ENCODE assay signal across 10 cellular contexts in the genomic region with DNA sequence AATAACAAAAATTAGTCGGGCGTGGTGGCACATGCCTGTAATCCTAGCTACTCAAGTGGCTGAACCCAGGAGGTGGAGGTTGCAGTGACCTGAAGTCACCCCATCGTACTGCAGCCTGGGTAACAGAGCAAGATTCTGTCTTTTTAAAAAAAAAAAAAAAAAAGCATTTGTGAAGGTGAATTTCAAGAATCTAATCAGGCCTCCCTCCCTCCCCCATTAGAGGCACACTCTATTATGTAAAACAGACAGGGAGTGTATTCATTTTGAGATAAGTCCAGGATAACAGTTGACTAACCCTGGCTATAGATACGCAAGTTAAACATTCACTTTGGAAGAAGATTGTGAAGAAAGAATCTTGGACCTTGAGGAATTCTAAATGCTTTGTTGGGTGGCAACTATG. TPM values are rescaled to one million over a fixed set of nuclear protein-coding genes. Genes with fewer than 3 reads are reported as not detected.
DNase-seq lines count a peak whose midpoint lies in the region; ATAC-seq, FAIRE-seq and TF ChIP-seq lines count a peak whose summit lies in the region.
"Had no signal": no experiment of that assay in that cellular context is flagged by ENCODE, and none has a peak within 500 bp of the region (broad histone marks: within the 10 kb centered on the region; RNA-seq: fewer than 3 reads in every experiment).

No MANE protein-coding gene starts in this region.

- H3K4me1 ChIP-seq in urinary bladder (ENCODE audit: insufficient read depth) = no peaks in the 10 kb centered on the region

- ATAC-seq in stimulated activated naive CD8-positive, alpha-beta T cell treated with anti-CD3 and anti-CD28 coated beads, Interleukin-15, Interleukin-2, amounts not matched to agents 100 U/mL and 50 U/mL, for 24 hours = no peak
- ATAC-seq in activated naive CD8-positive, alpha-beta T cell treated with anti-CD3 and anti-CD28 coated beads, Interleukin-2, amount 10 ng/mL, durations not matched to agents 7 days and 5 days (ENCODE audit: low read depth) = no peak

- peaks cover 2% of the 10 kb centered on the region for H3K36me3 ChIP-seq in urinary bladder (ENCODE audit: insufficient read depth)

- H3K27ac Mint-ChIP-seq in stimulated activated naive CD8-positive, alpha-beta T cell treated with anti-CD3 and anti-CD28 coated beads, Interleukin-15, Interleukin-2, amounts not matched to agents 100 ng/mL and 50 ng/mL, for 24 hours = peak overlapping the region; percentile 96
- peak overlapping the region; percentile 94 for H3K27ac Mint-ChIP-seq in activated naive CD8-positive, alpha-beta T cell treated with anti-CD3 and anti-CD28 coated beads, Interleukin-2, amount 10 ng/mL, durations not matched to agents 7 days and 5 days
- H3K27ac Mint-ChIP-seq in mesothelial cell of epicardium = peak overlapping the region; percentile 81

- no peak for TF ChIP-seq CTCF in mesothelial cell of epicardium (IDR thresholded peaks at IDR 0.05; ENCODE audit: unreplicated experiment)

- no peaks in the 10 kb centered on the region for H3K27me3 Mint-ChIP-seq in stimulated activated naive CD8-positive, alpha-beta T cell treated with anti-CD3 and anti-CD28 coated beads, Interleukin-15, Interleukin-2, amounts not matched to agents 100 ng/mL and 50 ng/mL, for 24 hours
- no peaks in the 10 kb centered on the region for H3K27me3 Mint-ChIP-seq in activated naive CD8-positive, alpha-beta T cell treated with anti-CD3 and anti-CD28 coated beads, Interleukin-2, amount 10 ng/mL, durations not matched to agents 7 days and 5 days
- H3K27me3 Mint-ChIP-seq in mesothelial cell of epicardium (ENCODE audit: low read depth) = no peaks in the 10 kb centered on the region

- H3K4me1 Mint-ChIP-seq in stimulated activated naive CD8-positive, alpha-beta T cell treated with anti-CD3 and anti-CD28 coated beads, Interleukin-15, Interleukin-2, amounts not matched to agents 100 ng/mL and 50 ng/mL, for 24 hours (ENCODE audit: low read depth) = peaks cover 89% of the 10 kb centered on the region
- peaks cover 64% of the 10 kb centered on the region for H3K4me1 Mint-ChIP-seq in activated naive CD8-positive, alpha-beta T cell treated with anti-CD3 and anti-CD28 coated beads, Interleukin-2, amount 10 ng/mL, durations not matched to agents 7 days and 5 days
- peaks cover 52% of the 10 kb centered on the region for H3K4me1 Mint-ChIP-seq in mesothelial cell of epicardium

- 86% methylated on average over 4 of the region's 4 CpGs for WGBS in urinary bladder

- H3K9me3 Mint-ChIP-seq in stimulated activated naive CD8-positive, alpha-beta T cell treated with anti-CD3 and anti-CD28 coated beads, Interleukin-15, Interleukin-2, amounts not matched to agents 100 ng/mL and 50 ng/mL, for 24 hours = no peaks in the 10 kb centered on the region
- peaks cover 8% of the 10 kb centered on the region for H3K9me3 Mint-ChIP-seq in activated naive CD8-positive, alpha-beta T cell treated with anti-CD3 and anti-CD28 coated beads, Interleukin-2, amount 10 ng/mL, durations not matched to agents 7 days and 5 days
- H3K9me3 Mint-ChIP-seq in mesothelial cell of epicardium = peaks cover 9% of the 10 kb centered on the region

- H3K4me3 ChIP-seq in urinary bladder (ENCODE audit: low read depth, low read length) = peak overlapping the region; percentile 83

- H3K36me3 Mint-ChIP-seq in stimulated activated naive CD8-positive, alpha-beta T cell treated with anti-CD3 and anti-CD28 coated beads, Interleukin-15, Interleukin-2, amounts not matched to agents 100 ng/mL and 50 ng/mL, for 24 hours (ENCODE audit: low read depth) = peaks cover 73% of the 10 kb centered on the region
- H3K36me3 Mint-ChIP-seq in activated naive CD8-positive, alpha-beta T cell treated with anti-CD3 and anti-CD28 coated beads, Interleukin-2, amount 10 ng/mL, durations not matched to agents 7 days and 5 days = peaks cover 61% of the 10 kb centered on the region
- H3K36me3 Mint-ChIP-seq in mesothelial cell of epicardium = peaks cover 38% of the 10 kb centered on the region

- H3K27ac ChIP-seq in urinary bladder (ENCODE audit: low read depth) = no peak overlapping the region
- H3K27ac ChIP-seq: VCaP had no signal

- DNase-seq in stimulated activated naive CD8-positive, alpha-beta T cell treated with anti-CD3 and anti-CD28 coated beads, Interleukin-15, Interleukin-2, amounts not matched to agents 100 U/mL and 50 U/mL, for 24 hours = no peak
- no peak for DNase-seq in activated naive CD8-positive, alpha-beta T cell treated with anti-CD3 and anti-CD28 coated beads, Interleukin-2, amount 10 ng/mL, durations not matched to agents 7 days and 5 days
- DNase-seq in mesothelial cell of epicardium (ENCODE audit: low spot score in 2 of 2, unreplicated experiment in 2 of 2) = no peak
- DNase-seq in urothelium cell line (ENCODE audit: low spot score) = no peak
- DNase-seq in stimulated activated naive CD4-positive, alpha-beta T cell treated with Interleukin-2 at 50 U/mL for 16 hours (lab: John Stamatoyannopoulos, UW) = no peak
- no peak for DNase-seq in germinal center (ENCODE audit: low spot score)
- DNase-seq: NCI-H187 treated with DMSO at 0.1 percent for 48 hours had no signal

- POLR2A ChIA-PET in activated naive CD8-positive, alpha-beta T cell treated with anti-CD3 and anti-CD28 coated beads, Interleukin-2, amount 10 ng/mL, durations not matched to agents 7 days and 5 days (lab: Charles Lee) = interaction anchor here (0.9 to 3.3 kb wide), 7 partner anchors 28 to 239 kb away, joined by 3 to 11 read pairs (median 6); a partner anchor contains a TSS

- FAIRE-seq in urothelium cell line (lab: Jason Lieb, UNC) = no peak

- peak overlapping the region; percentile 97 for H3K4me3 Mint-ChIP-seq in stimulated activated naive CD8-positive, alpha-beta T cell treated with anti-CD3 and anti-CD28 coated beads, Interleukin-15, Interleukin-2, amounts not matched to agents 100 ng/mL and 50 ng/mL, for 24 hours
- H3K4me3 Mint-ChIP-seq in activated naive CD8-positive, alpha-beta T cell treated with anti-CD3 and anti-CD28 coated beads, Interleukin-2, amount 10 ng/mL, durations not matched to agents 7 days and 5 days = peak overlapping the region; percentile 80
- H3K4me3 Mint-ChIP-seq in mesothelial cell of epicardium = peak overlapping the region; percentile 37

RNA-seq across cellular contexts. Expression of a gene that starts 2.9 kb away (rescaled TPM):
- total RNA-seq in activated naive CD8-positive, alpha-beta T cell treated with anti-CD3 and anti-CD28 coated beads, Interleukin-2, amount 10 ng/mL, durations not matched to agents 7 days and 5 days = 100 to 1,000 TPM; 252 to 261 TPM
- total RNA-seq in mesothelial cell of epicardium = 61.9 to 68.4 TPM (median 65.3 TPM) in 3 replicates
- 93.3 TPM for total RNA-seq in urinary bladder
- 29.8 TPM for polyA plus RNA-seq in urinary bladder

Comparison
In these comparisons a context has a peak if more than half of its experiments do, and no peak if none do; other contexts are left out.
1. H3K4me3 Mint-ChIP-seq: peak in every context shown above with its lines; median percentile 97 in stimulated activated naive CD8-positive, alpha-beta T cell treated with anti-CD3 and anti-CD28 coated beads, Interleukin-15, Interleukin-2, amounts not matched to agents 100 ng/mL and 50 ng/mL, for 24 hours; 80 in activated naive CD8-positive, alpha-beta T cell treated with anti-CD3 and anti-CD28 coated beads, Interleukin-2, amount 10 ng/mL, durations not matched to agents 7 days and 5 days; 37 in mesothelial cell of epicardium.